ENCODE assay signal across 9 cellular contexts in the genomic region with DNA sequence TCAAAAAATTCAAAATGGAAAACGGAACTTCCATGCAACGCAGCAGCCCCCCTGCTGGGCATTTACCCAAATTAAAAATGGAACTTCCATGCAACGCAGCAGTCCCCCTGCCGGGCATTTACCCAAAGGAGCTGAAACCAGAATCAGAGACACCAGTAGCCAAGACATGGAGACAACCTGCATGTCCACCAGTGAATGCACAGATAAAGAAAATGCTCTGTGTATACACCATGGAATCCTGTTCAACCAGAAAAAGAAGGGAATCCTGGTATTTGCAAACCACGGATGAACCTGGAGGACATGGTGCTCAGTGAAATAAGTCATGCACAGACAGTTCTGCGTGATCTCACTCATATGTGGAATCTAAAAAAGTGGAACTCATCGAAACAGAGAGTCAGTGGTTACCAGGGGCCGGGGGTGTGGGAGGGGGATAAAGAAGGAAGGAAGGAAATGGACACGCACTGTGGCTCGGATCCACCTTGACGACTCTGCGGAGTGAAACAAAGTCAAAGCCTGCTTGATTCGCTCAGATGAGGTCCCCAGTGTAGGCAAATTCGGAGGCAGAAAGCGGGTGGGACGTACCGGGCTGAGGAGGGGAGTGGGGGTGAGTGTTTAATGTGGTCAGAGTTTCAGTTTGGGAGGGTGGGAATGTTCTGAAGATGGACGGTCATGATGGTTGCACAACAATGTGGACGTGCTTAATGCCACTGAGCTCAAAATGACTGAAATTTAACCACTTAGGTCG. TPM values are rescaled to one million over a fixed set of nuclear protein-coding genes. Genes with fewer than 3 reads are reported as not detected.
DNase-seq lines count a peak whose midpoint lies in the region; ATAC-seq and TF ChIP-seq lines count a peak whose summit lies in the region.
"Had no signal": no experiment of that assay in that cellular context is flagged by ENCODE, and none has a peak within 500 bp of the region (broad histone marks: within the 10 kb centered on the region; RNA-seq: fewer than 3 reads in every experiment).

No MANE protein-coding gene starts in this region.

- H3K4me3 Mint-ChIP-seq in dendritic cell treated with granulocyte-macrophage colony-stimulating factor and Interleukin-4, amounts not matched to agents 40 ng/mL and 50 ng/mL, for 4 days, result peak overlapping the region; percentile 74

- DNase-seq in testis, result no peak
- DNase-seq in DMS79 treated with DMSO at 0.1 percent for 48 hours (lab: John Stamatoyannopoulos, UW), result no peak
- DNase-seq in caudate nucleus (lab: John Stamatoyannopoulos, UW), result no peak
- DNase-seq in AG20443 (ENCODE audit: low spot score), result no peak

- H3K36me3 Mint-ChIP-seq in dendritic cell treated with granulocyte-macrophage colony-stimulating factor and Interleukin-4, amounts not matched to agents 40 ng/mL and 50 ng/mL, for 4 days (ENCODE audit: low read depth), result peaks cover 70% of the 10 kb centered on the region

- H3K4me1 Mint-ChIP-seq in dendritic cell treated with granulocyte-macrophage colony-stimulating factor and Interleukin-4, amounts not matched to agents 40 ng/mL and 50 ng/mL, for 4 days (ENCODE audit: low read depth), result peaks cover 83% of the 10 kb centered on the region

- TF ChIP-seq POLR2A in testis (IDR thresholded peaks at IDR 0.05), result no peak

- 83 to 89% methylated on average over 20 of the region's 20 CpGs for WGBS in testis, 2 donors

- H3K9me3 Mint-ChIP-seq in dendritic cell treated with granulocyte-macrophage colony-stimulating factor and Interleukin-4, amounts not matched to agents 40 ng/mL and 50 ng/mL, for 4 days, result no peaks in the 10 kb centered on the region

- intact Hi-C loops in dendritic cell treated with granulocyte-macrophage colony-stimulating factor and Interleukin-4, amounts not matched to agents 40 ng/mL and 50 ng/mL, for 4 days (cut with micrococcal nuclease), result no loop called here
- intact Hi-C loops in testis (cut with DNase I; ENCODE audit: low total_unique reads), result no loop called here

- peak overlapping the region; percentile 99 for H3K27ac Mint-ChIP-seq in dendritic cell treated with granulocyte-macrophage colony-stimulating factor and Interleukin-4, amounts not matched to agents 40 ng/mL and 50 ng/mL, for 4 days

- no peak overlapping the region for H3K4me3 ChIP-seq in testis
- H3K4me3 ChIP-seq: adrenal gland had no signal

- H3K4me1 ChIP-seq in testis, result peaks cover 8% of the 10 kb centered on the region

- peaks cover 2% of the 10 kb centered on the region for H3K27me3 Mint-ChIP-seq in dendritic cell treated with granulocyte-macrophage colony-stimulating factor and Interleukin-4, amounts not matched to agents 40 ng/mL and 50 ng/mL, for 4 days

- TF ChIP-seq CTCF in GM12874 (IDR thresholded peaks at IDR 0.05; ENCODE audit: insufficient read depth, low read depth, low read length), result peak; percentile 31; the same call in 1 of the 2 replicates
- TF ChIP-seq CTCF in testis (IDR thresholded peaks at IDR 0.05), result no peak

- ATAC-seq in GM21381 (IDR thresholded peaks at IDR 0.05; ENCODE audit: unreplicated experiment), result peak; percentile 55
- peak; percentile 60 for ATAC-seq in HG03460 (IDR thresholded peaks at IDR 0.05; ENCODE audit: unreplicated experiment)

- H3K27me3 ChIP-seq in testis, result no peaks in the 10 kb centered on the region
- H3K27me3 ChIP-seq: adrenal gland had no signal

- no peaks in the 10 kb centered on the region for H3K9me3 ChIP-seq in testis
- H3K9me3 ChIP-seq: adrenal gland had no signal

- no peak overlapping the region for H3K27ac ChIP-seq in testis
- H3K27ac ChIP-seq in caudate nucleus (ENCODE audit: low read depth, low read length), result no peak overlapping the region
- H3K27ac ChIP-seq: adrenal gland had no signal

- no peaks in the 10 kb centered on the region for H3K36me3 ChIP-seq in testis (ENCODE audit: low read depth, missing control alignments)
- H3K36me3 ChIP-seq: adrenal gland had no signal

RNA-seq across cellular contexts. Expression of a gene that starts 40.2 kb away (rescaled TPM):
- total RNA-seq in testis, result 100 to 1,000 TPM; 120 to 122 TPM
- polyA plus RNA-seq in testis (ENCODE audit: insufficient read depth, low read depth, low replicate concordance), result 111 TPM
